ENCODE assay signal across 1 cellular context in the genomic region with DNA sequence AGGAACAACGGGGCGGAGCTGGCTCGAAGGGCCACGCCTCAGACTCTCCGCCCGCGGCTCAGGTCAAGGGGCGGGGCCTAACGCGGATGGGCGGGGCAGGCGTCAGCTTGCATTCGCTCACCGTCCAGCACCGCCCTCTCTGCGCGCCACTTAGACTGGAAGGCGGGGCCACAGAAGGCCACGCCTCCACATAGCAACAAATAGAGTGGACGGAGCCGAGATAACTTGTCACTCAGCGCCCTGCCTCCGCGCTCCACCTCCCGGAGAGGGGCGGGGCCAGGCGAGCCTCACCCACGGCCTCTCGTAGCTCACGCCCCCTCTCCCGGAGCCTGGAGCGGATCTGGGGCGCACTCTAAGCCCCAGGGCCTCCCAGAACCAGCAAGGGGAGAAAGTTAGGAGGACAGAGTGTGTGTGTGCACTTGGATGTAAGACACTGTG.
TF ChIP-seq lines count a peak whose summit lies in the region.

No MANE protein-coding gene starts in this region.

TF ChIP-seq in HepG2, 621 proteins besides CTCF, POLR2A, EP300 and RAD21 (continued from another document and continues in another):
- TF ChIP-seq, protein P1, sequence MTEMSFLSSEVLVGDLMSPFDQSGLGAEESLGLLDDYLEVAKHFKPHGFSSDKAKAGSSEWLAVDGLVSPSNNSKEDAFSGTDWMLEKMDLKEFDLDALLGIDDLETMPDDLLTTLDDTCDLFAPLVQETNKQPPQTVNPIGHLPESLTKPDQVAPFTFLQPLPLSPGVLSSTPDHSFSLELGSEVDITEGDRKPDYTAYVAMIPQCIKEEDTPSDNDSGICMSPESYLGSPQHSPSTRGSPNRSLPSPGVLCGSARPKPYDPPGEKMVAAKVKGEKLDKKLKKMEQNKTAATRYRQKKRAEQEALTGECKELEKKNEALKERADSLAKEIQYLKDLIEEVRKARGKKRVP (CRISPR knock-in tag; IDR thresholded peaks at IDR 0.05), result no peak
- TF ChIP-seq TMF1 (CRISPR knock-in tag; IDR thresholded peaks at IDR 0.05; ENCODE audit: low read depth) (no peak), ZFX (CRISPR knock-in tag; IDR thresholded peaks at IDR 0.05; ENCODE audit: low read depth) (no peak), WIZ (CRISPR knock-in tag; IDR thresholded peaks at IDR 0.05) (no peak), RFXANK (CRISPR knock-in tag; IDR thresholded peaks at IDR 0.05) (no peak), ISL2 (CRISPR knock-in tag; IDR thresholded peaks at IDR 0.05) (no peak), ZNF850 (CRISPR knock-in tag; conservative IDR thresholded peaks at IDR 0.05) (no peak), ZNF329 (CRISPR knock-in tag; IDR thresholded peaks at IDR 0.05; ENCODE audit: low read depth) (no peak), RFX1 (IDR thresholded peaks at IDR 0.05) (peak; percentile 29; the same call in 1 of the 2 replicates), HNRNPLL (IDR thresholded peaks at IDR 0.05; ENCODE audit: low read depth, low read length, poor library complexity, severe bottlenecking) (peak; percentile 75), AHR (CRISPR knock-in tag; IDR thresholded peaks at IDR 0.05) (no peak), MAF1 (CRISPR knock-in tag; IDR thresholded peaks at IDR 0.05; ENCODE audit: borderline replicate concordance) (no peak), HNRNPK (IDR thresholded peaks at IDR 0.05; ENCODE audit: low read depth, low read length, poor library complexity, severe bottlenecking) (no peak), MED13 (CRISPR knock-in tag; IDR thresholded peaks at IDR 0.05) (no peak), NFKBIZ (CRISPR knock-in tag; IDR thresholded peaks at IDR 0.05) (no peak), ZMAT3 (CRISPR knock-in tag; conservative IDR thresholded peaks at IDR 0.05) (no peak; the same call in 1 of the 2 replicates), SSRP1 (CRISPR knock-in tag; IDR thresholded peaks at IDR 0.05) (no peak), HIVEP1 (CRISPR knock-in tag; IDR thresholded peaks at IDR 0.05) (no peak), ZNF136 (CRISPR knock-in tag; IDR thresholded peaks at IDR 0.05; ENCODE audit: low read depth) (peak; percentile 3; the same call in 1 of the 2 replicates), RXRB (CRISPR knock-in tag; IDR thresholded peaks at IDR 0.05; ENCODE audit: borderline replicate concordance) (no peak), ZNF883 (CRISPR knock-in tag; IDR thresholded peaks at IDR 0.05; ENCODE audit: not compliant biosample characterization) (no peak), NKX3-1 (CRISPR knock-in tag; IDR thresholded peaks at IDR 0.05) (no peak), ZNF333 (CRISPR knock-in tag; IDR thresholded peaks at IDR 0.05; ENCODE audit: borderline replicate concordance) (no peak), GFI1 (CRISPR knock-in tag; IDR thresholded peaks at IDR 0.05; ENCODE audit: borderline replicate concordance) (no peak), KAT8 (CRISPR knock-in tag; IDR thresholded peaks at IDR 0.05) (no peak), SP5 (CRISPR knock-in tag; IDR thresholded peaks at IDR 0.05; ENCODE audit: borderline replicate concordance, low read depth) (peak; percentile 75; the same call in 1 of the 2 replicates), ZNF460 (CRISPR knock-in tag; IDR thresholded peaks at IDR 0.05; ENCODE audit: borderline replicate concordance) (no peak), ZNF317 (CRISPR knock-in tag; IDR thresholded peaks at IDR 0.05) (no peak), SRSF1 (optimal IDR thresholded peaks at IDR 0.05; ENCODE audit: low read depth, low read length) (no peak), ZZZ3 (CRISPR knock-in tag; IDR thresholded peaks at IDR 0.05; ENCODE audit: borderline replicate concordance) (no peak), ZFP1 (CRISPR knock-in tag; IDR thresholded peaks at IDR 0.05) (no peak), SRSF4 (IDR thresholded peaks at IDR 0.05; ENCODE audit: low read depth, low read length, poor library complexity, severe bottlenecking) (no peak)
- TF ChIP-seq, protein P2, sequence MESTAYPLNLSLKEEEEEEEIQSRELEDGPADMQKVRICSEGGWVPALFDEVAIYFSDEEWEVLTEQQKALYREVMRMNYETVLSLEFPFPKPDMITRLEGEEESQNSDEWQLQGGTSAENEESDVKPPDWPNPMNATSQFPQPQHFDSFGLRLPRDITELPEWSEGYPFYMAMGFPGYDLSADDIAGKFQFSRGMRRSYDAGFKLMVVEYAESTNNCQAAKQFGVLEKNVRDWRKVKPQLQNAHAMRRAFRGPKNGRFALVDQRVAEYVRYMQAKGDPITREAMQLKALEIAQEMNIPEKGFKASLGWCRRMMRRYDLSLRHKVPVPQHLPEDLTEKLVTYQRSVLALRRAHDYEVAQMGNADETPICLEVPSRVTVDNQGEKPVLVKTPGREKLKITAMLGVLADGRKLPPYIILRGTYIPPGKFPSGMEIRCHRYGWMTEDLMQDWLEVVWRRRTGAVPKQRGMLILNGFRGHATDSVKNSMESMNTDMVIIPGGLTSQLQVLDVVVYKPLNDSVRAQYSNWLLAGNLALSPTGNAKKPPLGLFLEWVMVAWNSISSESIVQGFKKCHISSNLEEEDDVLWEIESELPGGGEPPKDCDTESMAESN (CRISPR knock-in tag; conservative IDR thresholded peaks at IDR 0.05), result no peak
- TF ChIP-seq, protein P3, sequence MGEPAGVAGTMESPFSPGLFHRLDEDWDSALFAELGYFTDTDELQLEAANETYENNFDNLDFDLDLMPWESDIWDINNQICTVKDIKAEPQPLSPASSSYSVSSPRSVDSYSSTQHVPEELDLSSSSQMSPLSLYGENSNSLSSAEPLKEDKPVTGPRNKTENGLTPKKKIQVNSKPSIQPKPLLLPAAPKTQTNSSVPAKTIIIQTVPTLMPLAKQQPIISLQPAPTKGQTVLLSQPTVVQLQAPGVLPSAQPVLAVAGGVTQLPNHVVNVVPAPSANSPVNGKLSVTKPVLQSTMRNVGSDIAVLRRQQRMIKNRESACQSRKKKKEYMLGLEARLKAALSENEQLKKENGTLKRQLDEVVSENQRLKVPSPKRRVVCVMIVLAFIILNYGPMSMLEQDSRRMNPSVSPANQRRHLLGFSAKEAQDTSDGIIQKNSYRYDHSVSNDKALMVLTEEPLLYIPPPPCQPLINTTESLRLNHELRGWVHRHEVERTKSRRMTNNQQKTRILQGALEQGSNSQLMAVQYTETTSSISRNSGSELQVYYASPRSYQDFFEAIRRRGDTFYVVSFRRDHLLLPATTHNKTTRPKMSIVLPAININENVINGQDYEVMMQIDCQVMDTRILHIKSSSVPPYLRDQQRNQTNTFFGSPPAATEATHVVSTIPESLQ (CRISPR knock-in tag; conservative IDR thresholded peaks at IDR 0.05), result no peak
- TF ChIP-seq, protein P4, sequence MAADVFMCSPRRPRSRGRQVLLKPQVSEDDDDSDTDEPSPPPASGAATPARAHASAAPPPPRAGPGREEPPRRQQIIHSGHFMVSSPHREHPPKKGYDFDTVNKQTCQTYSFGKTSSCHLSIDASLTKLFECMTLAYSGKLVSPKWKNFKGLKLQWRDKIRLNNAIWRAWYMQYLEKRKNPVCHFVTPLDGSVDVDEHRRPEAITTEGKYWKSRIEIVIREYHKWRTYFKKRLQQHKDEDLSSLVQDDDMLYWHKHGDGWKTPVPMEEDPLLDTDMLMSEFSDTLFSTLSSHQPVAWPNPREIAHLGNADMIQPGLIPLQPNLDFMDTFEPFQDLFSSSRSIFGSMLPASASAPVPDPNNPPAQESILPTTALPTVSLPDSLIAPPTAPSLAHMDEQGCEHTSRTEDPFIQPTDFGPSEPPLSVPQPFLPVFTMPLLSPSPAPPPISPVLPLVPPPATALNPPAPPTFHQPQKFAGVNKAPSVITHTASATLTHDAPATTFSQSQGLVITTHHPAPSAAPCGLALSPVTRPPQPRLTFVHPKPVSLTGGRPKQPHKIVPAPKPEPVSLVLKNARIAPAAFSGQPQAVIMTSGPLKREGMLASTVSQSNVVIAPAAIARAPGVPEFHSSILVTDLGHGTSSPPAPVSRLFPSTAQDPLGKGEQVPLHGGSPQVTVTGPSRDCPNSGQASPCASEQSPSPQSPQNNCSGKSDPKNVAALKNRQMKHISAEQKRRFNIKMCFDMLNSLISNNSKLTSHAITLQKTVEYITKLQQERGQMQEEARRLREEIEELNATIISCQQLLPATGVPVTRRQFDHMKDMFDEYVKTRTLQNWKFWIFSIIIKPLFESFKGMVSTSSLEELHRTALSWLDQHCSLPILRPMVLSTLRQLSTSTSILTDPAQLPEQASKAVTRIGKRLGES (CRISPR knock-in tag; IDR thresholded peaks at IDR 0.05; ENCODE audit: borderline replicate concordance), result no peak
- TF ChIP-seq, protein P5, sequence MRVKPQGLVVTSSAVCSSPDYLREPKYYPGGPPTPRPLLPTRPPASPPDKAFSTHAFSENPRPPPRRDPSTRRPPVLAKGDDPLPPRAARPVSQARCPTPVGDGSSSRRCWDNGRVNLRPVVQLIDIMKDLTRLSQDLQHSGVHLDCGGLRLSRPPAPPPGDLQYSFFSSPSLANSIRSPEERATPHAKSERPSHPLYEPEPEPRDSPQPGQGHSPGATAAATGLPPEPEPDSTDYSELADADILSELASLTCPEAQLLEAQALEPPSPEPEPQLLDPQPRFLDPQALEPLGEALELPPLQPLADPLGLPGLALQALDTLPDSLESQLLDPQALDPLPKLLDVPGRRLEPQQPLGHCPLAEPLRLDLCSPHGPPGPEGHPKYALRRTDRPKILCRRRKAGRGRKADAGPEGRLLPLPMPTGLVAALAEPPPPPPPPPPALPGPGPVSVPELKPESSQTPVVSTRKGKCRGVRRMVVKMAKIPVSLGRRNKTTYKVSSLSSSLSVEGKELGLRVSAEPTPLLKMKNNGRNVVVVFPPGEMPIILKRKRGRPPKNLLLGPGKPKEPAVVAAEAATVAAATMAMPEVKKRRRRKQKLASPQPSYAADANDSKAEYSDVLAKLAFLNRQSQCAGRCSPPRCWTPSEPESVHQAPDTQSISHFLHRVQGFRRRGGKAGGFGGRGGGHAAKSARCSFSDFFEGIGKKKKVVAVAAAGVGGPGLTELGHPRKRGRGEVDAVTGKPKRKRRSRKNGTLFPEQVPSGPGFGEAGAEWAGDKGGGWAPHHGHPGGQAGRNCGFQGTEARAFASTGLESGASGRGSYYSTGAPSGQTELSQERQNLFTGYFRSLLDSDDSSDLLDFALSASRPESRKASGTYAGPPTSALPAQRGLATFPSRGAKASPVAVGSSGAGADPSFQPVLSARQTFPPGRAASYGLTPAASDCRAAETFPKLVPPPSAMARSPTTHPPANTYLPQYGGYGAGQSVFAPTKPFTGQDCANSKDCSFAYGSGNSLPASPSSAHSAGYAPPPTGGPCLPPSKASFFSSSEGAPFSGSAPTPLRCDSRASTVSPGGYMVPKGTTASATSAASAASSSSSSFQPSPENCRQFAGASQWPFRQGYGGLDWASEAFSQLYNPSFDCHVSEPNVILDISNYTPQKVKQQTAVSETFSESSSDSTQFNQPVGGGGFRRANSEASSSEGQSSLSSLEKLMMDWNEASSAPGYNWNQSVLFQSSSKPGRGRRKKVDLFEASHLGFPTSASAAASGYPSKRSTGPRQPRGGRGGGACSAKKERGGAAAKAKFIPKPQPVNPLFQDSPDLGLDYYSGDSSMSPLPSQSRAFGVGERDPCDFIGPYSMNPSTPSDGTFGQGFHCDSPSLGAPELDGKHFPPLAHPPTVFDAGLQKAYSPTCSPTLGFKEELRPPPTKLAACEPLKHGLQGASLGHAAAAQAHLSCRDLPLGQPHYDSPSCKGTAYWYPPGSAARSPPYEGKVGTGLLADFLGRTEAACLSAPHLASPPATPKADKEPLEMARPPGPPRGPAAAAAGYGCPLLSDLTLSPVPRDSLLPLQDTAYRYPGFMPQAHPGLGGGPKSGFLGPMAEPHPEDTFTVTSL (CRISPR knock-in tag; IDR thresholded peaks at IDR 0.05; ENCODE audit: borderline replicate concordance), result peak; percentile 3; the same call in 1 of the 2 replicates
- TF ChIP-seq, protein P6, sequence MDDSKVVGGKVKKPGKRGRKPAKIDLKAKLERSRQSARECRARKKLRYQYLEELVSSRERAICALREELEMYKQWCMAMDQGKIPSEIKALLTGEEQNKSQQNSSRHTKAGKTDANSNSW (CRISPR knock-in tag; IDR thresholded peaks at IDR 0.05; ENCODE audit: borderline replicate concordance), result no peak
- TF ChIP-seq, protein P7, sequence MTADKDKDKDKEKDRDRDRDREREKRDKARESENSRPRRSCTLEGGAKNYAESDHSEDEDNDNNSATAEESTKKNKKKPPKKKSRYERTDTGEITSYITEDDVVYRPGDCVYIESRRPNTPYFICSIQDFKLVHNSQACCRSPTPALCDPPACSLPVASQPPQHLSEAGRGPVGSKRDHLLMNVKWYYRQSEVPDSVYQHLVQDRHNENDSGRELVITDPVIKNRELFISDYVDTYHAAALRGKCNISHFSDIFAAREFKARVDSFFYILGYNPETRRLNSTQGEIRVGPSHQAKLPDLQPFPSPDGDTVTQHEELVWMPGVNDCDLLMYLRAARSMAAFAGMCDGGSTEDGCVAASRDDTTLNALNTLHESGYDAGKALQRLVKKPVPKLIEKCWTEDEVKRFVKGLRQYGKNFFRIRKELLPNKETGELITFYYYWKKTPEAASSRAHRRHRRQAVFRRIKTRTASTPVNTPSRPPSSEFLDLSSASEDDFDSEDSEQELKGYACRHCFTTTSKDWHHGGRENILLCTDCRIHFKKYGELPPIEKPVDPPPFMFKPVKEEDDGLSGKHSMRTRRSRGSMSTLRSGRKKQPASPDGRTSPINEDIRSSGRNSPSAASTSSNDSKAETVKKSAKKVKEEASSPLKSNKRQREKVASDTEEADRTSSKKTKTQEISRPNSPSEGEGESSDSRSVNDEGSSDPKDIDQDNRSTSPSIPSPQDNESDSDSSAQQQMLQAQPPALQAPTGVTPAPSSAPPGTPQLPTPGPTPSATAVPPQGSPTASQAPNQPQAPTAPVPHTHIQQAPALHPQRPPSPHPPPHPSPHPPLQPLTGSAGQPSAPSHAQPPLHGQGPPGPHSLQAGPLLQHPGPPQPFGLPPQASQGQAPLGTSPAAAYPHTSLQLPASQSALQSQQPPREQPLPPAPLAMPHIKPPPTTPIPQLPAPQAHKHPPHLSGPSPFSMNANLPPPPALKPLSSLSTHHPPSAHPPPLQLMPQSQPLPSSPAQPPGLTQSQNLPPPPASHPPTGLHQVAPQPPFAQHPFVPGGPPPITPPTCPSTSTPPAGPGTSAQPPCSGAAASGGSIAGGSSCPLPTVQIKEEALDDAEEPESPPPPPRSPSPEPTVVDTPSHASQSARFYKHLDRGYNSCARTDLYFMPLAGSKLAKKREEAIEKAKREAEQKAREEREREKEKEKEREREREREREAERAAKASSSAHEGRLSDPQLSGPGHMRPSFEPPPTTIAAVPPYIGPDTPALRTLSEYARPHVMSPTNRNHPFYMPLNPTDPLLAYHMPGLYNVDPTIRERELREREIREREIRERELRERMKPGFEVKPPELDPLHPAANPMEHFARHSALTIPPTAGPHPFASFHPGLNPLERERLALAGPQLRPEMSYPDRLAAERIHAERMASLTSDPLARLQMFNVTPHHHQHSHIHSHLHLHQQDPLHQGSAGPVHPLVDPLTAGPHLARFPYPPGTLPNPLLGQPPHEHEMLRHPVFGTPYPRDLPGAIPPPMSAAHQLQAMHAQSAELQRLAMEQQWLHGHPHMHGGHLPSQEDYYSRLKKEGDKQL (CRISPR knock-in tag; IDR thresholded peaks at IDR 0.05; ENCODE audit: low read depth), result no peak
